ENCODE assay signal across 35 cellular contexts in the genomic region with DNA sequence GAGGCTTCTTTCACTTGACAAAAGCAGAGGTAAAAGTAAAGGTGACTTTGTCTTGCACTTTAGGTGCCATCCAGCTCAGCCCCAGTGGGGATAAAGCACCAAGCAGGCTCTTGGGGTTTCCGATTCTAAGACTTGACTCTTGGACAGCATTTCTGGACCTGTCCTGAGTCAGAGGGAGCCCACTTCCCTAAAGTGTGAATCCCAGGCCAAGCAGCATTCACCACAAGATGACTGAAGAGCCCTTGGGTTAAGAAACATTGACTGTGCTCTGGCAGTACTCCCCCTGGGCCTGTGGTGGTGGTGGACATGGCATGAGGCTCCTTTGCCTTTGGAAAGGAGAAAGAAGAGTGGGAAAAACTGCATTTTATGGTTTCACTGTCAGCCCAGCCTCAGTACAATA.
"Had no signal": no experiment of that assay in that cellular context is flagged by ENCODE, and none has a peak within 500 bp of the region (broad histone marks: within the 10 kb centered on the region; RNA-seq: fewer than 3 reads in every experiment).

No MANE protein-coding gene starts in this region.

- H3K27me3 ChIP-seq: adrenal gland, body of pancreas, esophagus muscularis mucosa, foreskin keratinocyte, heart left ventricle, neutrophil, right lobe of liver, testis, transverse colon, vagina had no signal

- DNase-seq: activated CD4-positive, alpha-beta T cell treated with anti-CD3 and anti-CD28 coated beads for 4 hours; activated CD4-positive, alpha-beta T cell treated with anti-CD3 and anti-CD28 coated beads, Interleukin-2, amount 50 U/mL, for 48 hours; activated CD4-positive, CD25-positive, alpha-beta regulatory T cell; activated CD8-positive, alpha-beta memory T cell treated with anti-CD3 and anti-CD28 coated beads for 24 hours; activated effector memory CD4-positive, alpha-beta T cell treated with anti-CD3 and anti-CD28 coated beads, Interleukin-2, amount 50 U/mL, for 16 hours; activated naive CD4-positive, alpha-beta T cell treated with anti-CD3 and anti-CD28 coated beads for 36 hours; activated naive CD8-positive, alpha-beta T cell treated with anti-CD3 and anti-CD28 coated beads for 36 hours; activated T-cell treated with anti-CD3 and anti-CD28 coated beads, Interleukin-2, amount 50 U/mL, for 1 hour; adrenal gland; aorta; body of pancreas; dermis blood vessel endothelial cell; effector CD4-positive, alpha-beta T cell; foreskin keratinocyte; heart left ventricle; hypothalamus; immature natural killer cell; kidney; left colon; naive B cell; nephron progenitor cell; right lobe of liver; stimulated activated CD4-positive, alpha-beta T cell treated with anti-CD3 and anti-CD28 coated beads, Interleukin-12 subunit alpha, Interleukin-12 subunit beta, amount 100 ng/mL, for 4 hours; stimulated activated CD4-positive, alpha-beta T cell treated with anti-CD3 and anti-CD28 coated beads, Interleukin-4, amount 100 ng/mL, for 1 hour; stimulated activated naive CD8-positive, alpha-beta T cell treated with anti-CD3 and anti-CD28 coated beads, Interleukin-15, Interleukin-2, amounts not matched to agents 100 U/mL and 50 U/mL, for 24 hours; testis; transverse colon had no signal

- H3K27ac ChIP-seq: adrenal gland, body of pancreas, esophagus muscularis mucosa, foreskin keratinocyte, heart left ventricle, neutrophil, right lobe of liver, skin epidermis, testis, transverse colon, vagina had no signal

- H3K9me3 ChIP-seq: neutrophil, right lobe of liver, testis, vagina had no signal

- H3K36me3 ChIP-seq: adrenal gland, esophagus muscularis mucosa, heart left ventricle, neutrophil, right lobe of liver, transverse colon, vagina had no signal

- FAIRE-seq: colon, kidney had no signal

- H3K4me1 Mint-ChIP-seq: activated naive CD8-positive, alpha-beta T cell treated with anti-CD3 and anti-CD28 coated beads for 36 hours; immature natural killer cell; naive B cell; nephron progenitor cell had no signal

- H3K27ac Mint-ChIP-seq: activated naive CD4-positive, alpha-beta T cell treated with anti-CD3 and anti-CD28 coated beads for 36 hours; activated naive CD8-positive, alpha-beta T cell treated with anti-CD3 and anti-CD28 coated beads for 36 hours; activated T-helper 1 cell treated with anti-CD3 and anti-CD28 coated beads, Interleukin-12 subunit alpha, Interleukin-12 subunit beta, Interleukin-2, Interleukin-4 antibody, amounts not matched to agents 30 ng/mL and 10 ng/mL and 1 ng/mL, durations not matched to agents 14 hours and 24 hours and 36 hours; immature natural killer cell; mesothelial cell of epicardium; naive B cell; nephron progenitor cell had no signal

- H3K27me3 Mint-ChIP-seq: activated naive CD8-positive, alpha-beta T cell treated with anti-CD3 and anti-CD28 coated beads for 36 hours; naive B cell; progenitor cell of endocrine pancreas had no signal

- H3K36me3 Mint-ChIP-seq: activated naive CD8-positive, alpha-beta T cell treated with anti-CD3 and anti-CD28 coated beads for 36 hours had no signal

- ATAC-seq: body of pancreas; foreskin keratinocyte; heart left ventricle; left colon; right lobe of liver; stimulated activated naive CD8-positive, alpha-beta T cell treated with anti-CD3 and anti-CD28 coated beads, Interleukin-15, Interleukin-2, amounts not matched to agents 100 U/mL and 50 U/mL, for 24 hours had no signal

- H3K4me3 ChIP-seq: adrenal gland, body of pancreas, esophagus muscularis mucosa, heart left ventricle, right lobe of liver, skin epidermis, testis, transverse colon, vagina had no signal

- H3K4me3 Mint-ChIP-seq: activated naive CD4-positive, alpha-beta T cell treated with anti-CD3 and anti-CD28 coated beads for 36 hours; activated naive CD8-positive, alpha-beta T cell treated with anti-CD3 and anti-CD28 coated beads for 36 hours; activated T-helper 1 cell treated with anti-CD3 and anti-CD28 coated beads, Interleukin-12 subunit alpha, Interleukin-12 subunit beta, Interleukin-2, Interleukin-4 antibody, amounts not matched to agents 30 ng/mL and 10 ng/mL and 1 ng/mL, durations not matched to agents 14 hours and 24 hours and 36 hours; immature natural killer cell; mesothelial cell of epicardium; nephron progenitor cell had no signal

- H3K4me1 ChIP-seq: adrenal gland, body of pancreas, esophagus muscularis mucosa, foreskin keratinocyte, heart left ventricle, right lobe of liver, testis, transverse colon, vagina had no signal
